In genomic region chr10:24982294-24983064, GRCh38 we compare ENCODE assay signal across 26 cellular contexts. TPM values are rescaled to one million over a fixed set of nuclear protein-coding genes. Genes with fewer than 3 reads are reported as not detected.
DNase-seq lines count a peak whose midpoint lies in the region; ATAC-seq and TF ChIP-seq lines count a peak whose summit lies in the region.
"Had no signal": no experiment of that assay in that cellular context is flagged by ENCODE, and none has a peak within 500 bp of the region (broad histone marks: within the 10 kb centered on the region; RNA-seq: fewer than 3 reads in every experiment).

No MANE protein-coding gene starts in this region.

- no peak for TF ChIP-seq POLR2A in esophagus squamous epithelium (IDR thresholded peaks at IDR 0.05)

- H3K27ac ChIP-seq in esophagus squamous epithelium = no peak overlapping the region

- no peaks in the 10 kb centered on the region for H3K4me1 ChIP-seq in esophagus squamous epithelium

- no peaks in the 10 kb centered on the region for H3K36me3 ChIP-seq in esophagus squamous epithelium

- DNase-seq in activated CD4-positive, alpha-beta T cell treated with anti-CD3 and anti-CD28 coated beads, Interleukin-2, amount 50 U/mL, for 4 hours = no peak
- DNase-seq in activated CD4-positive, alpha-beta T cell treated with anti-CD3 and anti-CD28 coated beads for 48 hours = no peak
- no peak for DNase-seq in esophagus squamous epithelium (lab: John Stamatoyannopoulos, UW)
- DNase-seq: activated naive CD4-positive, alpha-beta T cell treated with anti-CD3 and anti-CD28 coated beads for 36 hours; activated T-cell treated with anti-CD3 and anti-CD28 coated beads, Interleukin-2, amount 50 U/mL, for 4 hours; aorta; CD4-positive, alpha-beta memory T cell; central memory CD4-positive, alpha-beta T cell; DMS79 treated with DMSO at 0.1 percent for 48 hours; left colon; MV-4-11; NCI-H1930; posterior cingulate gyrus; stimulated activated CD4-positive, alpha-beta T cell treated with anti-CD3 and anti-CD28 coated beads, Interleukin-2, amount 100 ng/mL, for 24 hours; trophoblast cell had no signal

- H3K27me3 ChIP-seq in esophagus squamous epithelium = no peaks in the 10 kb centered on the region

- no peaks in the 10 kb centered on the region for H3K27me3 Mint-ChIP-seq in stimulated activated memory B cell treated with anti-CD40 and anti-IgM and Interleukin-4, amounts not matched to agents 10 μg/mL and 1 μg/mL and 100 μg/mL, for 72 hours
- H3K27me3 Mint-ChIP-seq: stimulated activated naive CD8-positive, alpha-beta T cell treated with anti-CD3 and anti-CD28 coated beads, Interleukin-15, Interleukin-2, amounts not matched to agents 100 ng/mL and 50 ng/mL, for 24 hours had no signal

- H3K4me1 Mint-ChIP-seq in stimulated activated memory B cell treated with anti-CD40 and anti-IgM and Interleukin-4, amounts not matched to agents 10 μg/mL and 1 μg/mL and 100 μg/mL, for 72 hours = peaks cover 9% of the 10 kb centered on the region

- WGBS in esophagus squamous epithelium, 2 donors = 85 to 88% methylated on average over 1 of the region's 1 CpG

- H3K9me3 Mint-ChIP-seq in stimulated activated memory B cell treated with anti-CD40 and anti-IgM and Interleukin-4, amounts not matched to agents 10 μg/mL and 1 μg/mL and 100 μg/mL, for 72 hours = peaks cover 4% of the 10 kb centered on the region
- H3K9me3 Mint-ChIP-seq: activated naive CD4-positive, alpha-beta T cell treated with anti-CD3 and anti-CD28 coated beads for 36 hours; activated T-cell treated with anti-CD3 and anti-CD28 coated beads, Interleukin-2, amount 50 U/mL, for 4 hours; CD4-positive, alpha-beta memory T cell; nephron had no signal

- H3K36me3 Mint-ChIP-seq in stimulated activated memory B cell treated with anti-CD40 and anti-IgM and Interleukin-4, amounts not matched to agents 10 μg/mL and 1 μg/mL and 100 μg/mL, for 72 hours = no peaks in the 10 kb centered on the region
- H3K36me3 Mint-ChIP-seq: CD4-positive, alpha-beta memory T cell; WTC11 had no signal

- H3K4me3 ChIP-seq in esophagus squamous epithelium = no peak overlapping the region

- intact Hi-C loops in esophagus squamous epithelium (cut with DNase I) = no loop called here

- no peak for TF ChIP-seq CTCF in esophagus squamous epithelium (IDR thresholded peaks at IDR 0.05)

- H3K27ac Mint-ChIP-seq in stimulated activated memory B cell treated with anti-CD40 and anti-IgM and Interleukin-4, amounts not matched to agents 10 μg/mL and 1 μg/mL and 100 μg/mL, for 72 hours = no peak overlapping the region
- H3K27ac Mint-ChIP-seq: activated naive CD4-positive, alpha-beta T cell treated with anti-CD3 and anti-CD28 coated beads for 36 hours; CD4-positive, alpha-beta memory T cell; nephron; stimulated activated naive CD8-positive, alpha-beta T cell treated with anti-CD3 and anti-CD28 coated beads, Interleukin-15, Interleukin-2, amounts not matched to agents 100 ng/mL and 50 ng/mL, for 24 hours; WTC11 had no signal

- H3K9me3 ChIP-seq in esophagus squamous epithelium = no peaks in the 10 kb centered on the region

- no peak overlapping the region for H3K4me3 Mint-ChIP-seq in stimulated activated memory B cell treated with anti-CD40 and anti-IgM and Interleukin-4, amounts not matched to agents 10 μg/mL and 1 μg/mL and 100 μg/mL, for 72 hours
- H3K4me3 Mint-ChIP-seq: activated naive CD4-positive, alpha-beta T cell treated with anti-CD3 and anti-CD28 coated beads for 36 hours; activated T-cell treated with anti-CD3 and anti-CD28 coated beads, Interleukin-2, amount 50 U/mL, for 4 hours; CD4-positive, alpha-beta memory T cell; nephron; stimulated activated naive CD8-positive, alpha-beta T cell treated with anti-CD3 and anti-CD28 coated beads, Interleukin-15, Interleukin-2, amounts not matched to agents 100 ng/mL and 50 ng/mL, for 24 hours; WTC11 had no signal

- ATAC-seq in GM19023 (IDR thresholded peaks at IDR 0.05; ENCODE audit: unreplicated experiment) (peak; percentile 66), GM21381 (IDR thresholded peaks at IDR 0.05; ENCODE audit: unreplicated experiment) (peak; percentile 65), HG02798 (IDR thresholded peaks at IDR 0.05; ENCODE audit: poor library complexity, unreplicated experiment) (peak; percentile 64), HG03558 (IDR thresholded peaks at IDR 0.05; ENCODE audit: extremely low read depth, unreplicated experiment) (peak; percentile 35)
- no peak for ATAC-seq in stimulated activated memory B cell treated with anti-CD40 and anti-IgM and Interleukin-4, amounts not matched to agents 10 μg/mL and 1 μg/mL and 100 μg/mL, for 72 hours
- ATAC-seq: activated T-cell treated with anti-CD3 and anti-CD28 coated beads, Interleukin-2, amount 50 U/mL, for 4 hours; HCT116; left colon; WTC11 had no signal

RNA-seq across cellular contexts. Expression of gene PRTFDC1, which starts 30.1 kb away (rescaled TPM):
- total RNA-seq in esophagus squamous epithelium = 1 to 10 TPM in 3 of 4 donors, under 1 TPM in 1; 0.15 to 2.2 (median 1.8) TPM

RNA-seq across cellular contexts. Expression of gene ENKUR, which starts 33.5 kb away (rescaled TPM):
- under 1 TPM in 1 of 4 donors, not detected in 3; 0.31 TPM for total RNA-seq in esophagus squamous epithelium
- total RNA-seq: activated naive CD4-positive, alpha-beta T cell treated with anti-CD3 and anti-CD28 coated beads for 36 hours; activated T-cell treated with anti-CD3 and anti-CD28 coated beads, Interleukin-2, amount 50 U/mL, for 4 hours; CD4-positive, alpha-beta memory T cell; epithelial cell of proximal tubule; T-helper 2 cell treated with Interferon-gamma antibody and Interleukin-4, amounts not matched to agents 100 ng/mL and 5 ng/mL, for 36 hours; WTC11 had no signal

RNA-seq across cellular contexts. Expression of gene THNSL1, which starts 33.9 kb away (rescaled TPM):
- total RNA-seq in esophagus squamous epithelium = 1 to 10 TPM; 1.0 to 3.0 (median 1.7) TPM
